In the genomic region with DNA sequence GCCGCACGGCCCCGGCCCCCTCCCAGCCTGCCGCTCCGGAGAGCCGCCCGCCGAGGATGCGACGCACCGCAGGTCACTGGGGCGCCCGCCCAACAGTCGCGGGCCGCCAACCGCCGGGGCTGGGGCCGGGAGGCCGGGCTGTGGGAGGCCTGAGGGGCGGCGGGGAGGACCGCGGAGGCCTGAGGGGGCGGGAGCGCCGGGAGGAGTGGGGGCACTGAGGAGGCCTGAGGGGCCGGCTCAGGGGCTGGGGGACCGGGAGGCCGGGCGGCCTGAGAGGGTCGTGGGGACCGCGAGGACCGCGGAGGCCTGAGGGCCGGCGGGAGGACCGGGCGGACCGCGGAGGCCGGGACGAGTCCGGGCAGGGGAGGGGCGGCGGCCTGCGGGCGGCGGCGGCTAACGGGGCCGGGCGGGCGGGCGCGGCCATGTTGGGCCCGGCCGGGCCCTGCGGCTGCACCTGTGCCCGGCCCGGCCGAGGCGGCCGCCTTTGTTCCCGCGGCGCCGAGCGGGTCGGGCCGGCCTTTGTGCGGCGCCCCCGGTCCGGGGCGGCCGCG, we compare ENCODE assay signal across 8 cellular contexts. TPM values are rescaled to one million over a fixed set of nuclear protein-coding genes. Genes with fewer than 3 reads are reported as not detected.
DNase-seq lines count a peak whose midpoint lies in the region; ATAC-seq and TF ChIP-seq lines count a peak whose summit lies in the region.

No MANE protein-coding gene starts in this region.

- H3K4me3 ChIP-seq in AG09309 (ENCODE audit: control insufficient read depth, low read depth, low read length) = peak overlapping the region; percentile 58
- H3K4me3 ChIP-seq in adipocyte (ENCODE audit: low read length) = peak overlapping the region; percentile 85
- H3K4me3 ChIP-seq in iPS-18c (ENCODE audit: insufficient read depth, low read depth, low read length) = peak overlapping the region; percentile 60

- H3K9ac ChIP-seq in adipocyte (ENCODE audit: low read length) = peak overlapping the region; percentile 85

- peaks cover under 1% of the 10 kb centered on the region for H3K27me3 ChIP-seq in adipocyte (replicated peaks; ENCODE audit: control insufficient read depth, insufficient read depth, low read length)

- H3K9me3 ChIP-seq in adipocyte (ENCODE audit: control insufficient read depth, low read length) (no peaks in the 10 kb centered on the region), iPS-18c (ENCODE audit: control insufficient read depth, insufficient read depth, low read length) (no peaks in the 10 kb centered on the region)

- H3K27ac ChIP-seq in substantia nigra (ENCODE audit: low read depth, low read length, poor library complexity, severe bottlenecking) = peak overlapping the region; percentile 76

- ATAC-seq in GM18907 (IDR thresholded peaks at IDR 0.05; ENCODE audit: unreplicated experiment) (peak; percentile 20), HG03097 (IDR thresholded peaks at IDR 0.05; ENCODE audit: low FRiP score, unreplicated experiment) (peak; percentile 16), left lobe of liver (no peak)

- no peaks in the 10 kb centered on the region for H3K36me3 ChIP-seq in adipocyte (ENCODE audit: control insufficient read depth, insufficient read depth, low read length, severe bottlenecking)

- no peak for TF ChIP-seq CTCF in AG09309 (IDR thresholded peaks at IDR 0.05; ENCODE audit: control insufficient read depth, insufficient read depth, low read depth, low read length, missing control alignments)

- peaks cover 22% of the 10 kb centered on the region for H3K4me1 ChIP-seq in adipocyte (ENCODE audit: control insufficient read depth, insufficient read depth, low read length)

- no peak for DNase-seq in AG09309 (ENCODE audit: low read depth)
- peak; percentile 66 for DNase-seq in adipocyte (ENCODE audit: low read depth)
- peak in 9 of 49 donors; percentile 22 to 86 (median 46) for DNase-seq in substantia nigra (lab: John Stamatoyannopoulos, UW)
- DNase-seq in SKM-1 treated with dmso at 0.1 percent for 144 hours (lab: John Stamatoyannopoulos, UW; ENCODE audit: unreplicated experiment) = no peak
- DNase-seq in left lobe of liver (ENCODE audit: low spot score) = no peak

RNA-seq across cellular contexts. Expression of gene NSD2, which starts 0.4 kb away (rescaled TPM):
- total RNA-seq in left lobe of liver = 13.5 TPM

RNA-seq across cellular contexts. Expression of gene LETM1, which starts 15.6 kb away (rescaled TPM):
- 28.1 TPM for total RNA-seq in left lobe of liver
